ENCODE assay signal across 9 cellular contexts in genomic region chr10:74227697-74228424, GRCh38.
A peak's percentile ranks its signal among the peaks of the same experiment; 100 is the strongest.
DNase-seq lines count a peak whose midpoint lies in the region; ATAC-seq and TF ChIP-seq lines count a peak whose summit lies in the region.
"Had no signal": no experiment of that assay in that cellular context is flagged by ENCODE, and none has a peak within 500 bp of the region (broad histone marks: within the 10 kb centered on the region; RNA-seq: fewer than 3 reads in every experiment).

No MANE protein-coding gene starts in this region.

- H3K27ac ChIP-seq in Peyer's patch (peak overlapping the region; percentile 8 to 62 (median 22)), osteoblast (ENCODE audit: low read depth, low read length) (peak overlapping the region; percentile 77)
- peak overlapping the region; percentile 37 for H3K27ac ChIP-seq in effector memory CD4-positive, alpha-beta T cell (ENCODE audit: insufficient read depth, low read length, poor library complexity, severe bottlenecking)
- H3K27ac ChIP-seq: thoracic aorta had no signal

- no peak overlapping the region for H3K4me2 ChIP-seq in osteoblast (ENCODE audit: insufficient read depth, low read length)

- H3K27me3 ChIP-seq in Peyer's patch (no peaks in the 10 kb centered on the region), osteoblast (ENCODE audit: insufficient read depth, low read length) (no peaks in the 10 kb centered on the region)
- H3K27me3 ChIP-seq in effector memory CD4-positive, alpha-beta T cell (replicated peaks; ENCODE audit: control insufficient read depth, insufficient read depth, low read length, poor library complexity, severe bottlenecking) = no peaks in the 10 kb centered on the region

- no peak for TF ChIP-seq CTCF in Peyer's patch (IDR thresholded peaks at IDR 0.05)
- no peak for TF ChIP-seq CTCF in osteoblast (IDR thresholded peaks at IDR 0.05; ENCODE audit: extremely low read depth, low read depth, low read length)

- H3K9me3 ChIP-seq in Peyer's patch = no peaks in the 10 kb centered on the region
- no peaks in the 10 kb centered on the region for H3K9me3 ChIP-seq in effector memory CD4-positive, alpha-beta T cell (ENCODE audit: control insufficient read depth, low read length)
- no peaks in the 10 kb centered on the region for H3K9me3 ChIP-seq in osteoblast (ENCODE audit: low read depth, low read length)
- H3K9me3 ChIP-seq: thoracic aorta had no signal

- H4K20me1 ChIP-seq in osteoblast (ENCODE audit: insufficient read depth, low read length) = no peaks in the 10 kb centered on the region

- H3K4me3 ChIP-seq in Peyer's patch (no peak overlapping the region), osteoblast (ENCODE audit: insufficient read depth, low read length) (no peak overlapping the region)
- H3K4me3 ChIP-seq in effector memory CD4-positive, alpha-beta T cell (ENCODE audit: insufficient read depth, low read depth, low read length, poor library complexity, severe bottlenecking) = no peak overlapping the region
- H3K4me3 ChIP-seq: thoracic aorta had no signal

- no peak for ATAC-seq in HG02798 (IDR thresholded peaks at IDR 0.05; ENCODE audit: poor library complexity, unreplicated experiment)
- ATAC-seq in GM19035 (IDR thresholded peaks at IDR 0.05; ENCODE audit: unreplicated experiment) = no peak

- H3K4me1 ChIP-seq in Peyer's patch (peaks cover 0 to 3% (median 0%) of the 10 kb centered on the region in 4 donors), osteoblast (ENCODE audit: insufficient read depth, low read length) (peaks cover 24% of the 10 kb centered on the region)
- H3K4me1 ChIP-seq in effector memory CD4-positive, alpha-beta T cell (ENCODE audit: control insufficient read depth, insufficient read depth, low read length, poor library complexity, severe bottlenecking) = peaks cover 4% of the 10 kb centered on the region

- TF ChIP-seq POLR2A in Peyer's patch (IDR thresholded peaks at IDR 0.05) = no peak

- H2AFZ ChIP-seq in osteoblast (ENCODE audit: low read length) = no peak overlapping the region

- peaks cover 11% of the 10 kb centered on the region for H3K79me2 ChIP-seq in osteoblast (ENCODE audit: insufficient read depth, low read length)

- H3K36me3 ChIP-seq in Peyer's patch = no peaks in the 10 kb centered on the region
- no peaks in the 10 kb centered on the region for H3K36me3 ChIP-seq in effector memory CD4-positive, alpha-beta T cell (ENCODE audit: control insufficient read depth, insufficient read depth, low read length)
- H3K36me3 ChIP-seq in osteoblast (ENCODE audit: insufficient read depth, low read length) = no peaks in the 10 kb centered on the region
- H3K36me3 ChIP-seq: thoracic aorta had no signal

- peak; percentile 35 for DNase-seq in GM03348 (ENCODE audit: low spot score)
- DNase-seq in Peyer's patch = no peak
- DNase-seq in effector memory CD4-positive, alpha-beta T cell = peak in 1 of 3 donors; percentile 3
- peak; percentile 68 for DNase-seq in osteoblast (ENCODE audit: insufficient read length, low spot score, missing footprints)
- no peak for DNase-seq in islet precursor cell
- no peak for DNase-seq in DMS 273 (lab: John Stamatoyannopoulos, UW; ENCODE audit: unreplicated experiment)

Comparison
In these comparisons a context has a peak if more than half of its experiments do, and no peak if none do; other contexts are left out.
1. DNase-seq: peak in GM03348 (single experiment) and osteoblast (single experiment); none in Peyer's patch (0 of 3), islet precursor cell (single experiment) and DMS 273 (single experiment).
2. H3K27ac ChIP-seq: peak in every context shown above with its lines; median percentile 77 in osteoblast; 37 in effector memory CD4-positive, alpha-beta T cell; 22 in Peyer's patch.